ENCODE assay signal across 17 cellular contexts in genomic region chr7:127782075-127782474, GRCh38.
DNase-seq lines count a peak whose midpoint lies in the region; FAIRE-seq and TF ChIP-seq lines count a peak whose summit lies in the region.
"Had no signal": no experiment of that assay in that cellular context is flagged by ENCODE, and none has a peak within 500 bp of the region (broad histone marks: within the 10 kb centered on the region; RNA-seq: fewer than 3 reads in every experiment).

No MANE protein-coding gene starts in this region.

- no peaks in the 10 kb centered on the region; a peak in 2 of 22 replicates for H3K9me3 ChIP-seq in BLaER1 treated with 17β-estradiol and CSF1 and Interleukin-3, amounts not matched to agents 10 nM and 100 nM (replicated peaks in 1 of 11)
- H3K9me3 ChIP-seq in H9 (ENCODE audit: control insufficient read depth, low read depth, low read length): no peaks in the 10 kb centered on the region
- H3K9me3 ChIP-seq: Peyer's patch, thoracic aorta had no signal

- H3K4me3 ChIP-seq in BLaER1 treated with 17β-estradiol and CSF1 and Interleukin-3, amounts not matched to agents 10 nM and 100 nM: peak overlapping the region in 2 of 10 experiments; percentile 33 to 39; a peak in 2 of 20 replicates
- H3K4me3 ChIP-seq: Peyer's patch, thoracic aorta had no signal

- peak overlapping the region in 2 of 3 experiments; percentile 4 to 59; a peak in 3 of 7 replicates for H3K27ac Mint-ChIP-seq in H9
- H3K27ac Mint-ChIP-seq in endothelial cell (ENCODE audit: unreplicated experiment): peak overlapping the region; percentile 38

- no peak overlapping the region for H2AK5ac ChIP-seq in H9 (ENCODE audit: insufficient read length, low read length)

- H3K79me2 ChIP-seq in H9 (ENCODE audit: insufficient read depth, low read length): no peaks in the 10 kb centered on the region; the same call in 1 of the 2 replicates

- no peak overlapping the region for H2BK20ac ChIP-seq in H9 (ENCODE audit: low read depth, low read length, poor library complexity, severe bottlenecking)

- H3K4me3 Mint-ChIP-seq in H9 (no peak overlapping the region), endothelial cell (ENCODE audit: unreplicated experiment) (no peak overlapping the region)

- H2BK5ac ChIP-seq in H9 (ENCODE audit: insufficient read length, low read length): no peak overlapping the region

- H3T11ph ChIP-seq in H9 (ENCODE audit: low read length): no peak overlapping the region

- no peak overlapping the region for H3K18ac ChIP-seq in H9 (ENCODE audit: insufficient read length, low read depth, low read length)

- no peaks in the 10 kb centered on the region for H3K23me2 ChIP-seq in H9 (ENCODE audit: insufficient read length, low read depth, low read length, poor library complexity, severe bottlenecking)

- no peak overlapping the region for H2BK120ac ChIP-seq in H9 (ENCODE audit: low read depth, low read length, poor library complexity, severe bottlenecking)

- H3K4me1 ChIP-seq in BLaER1 treated with 17β-estradiol and CSF1 and Interleukin-3, amounts not matched to agents 10 nM and 100 nM: peaks cover 23 to 69% (median 41%) of the 10 kb centered on the region in 10 experiments
- H3K4me1 ChIP-seq in H9 (ENCODE audit: insufficient read depth, low read length): peaks cover 2% of the 10 kb centered on the region; the same call in 1 of the 2 replicates
- H3K4me1 ChIP-seq: Peyer's patch had no signal

- no peak overlapping the region for H3K4ac ChIP-seq in H9 (ENCODE audit: low read depth, low read length)

- H2BK15ac ChIP-seq in H9 (ENCODE audit: low read depth, low read length): no peak overlapping the region

- no peak overlapping the region for H3K23ac ChIP-seq in H9 (ENCODE audit: insufficient read length, low read depth, low read length)

- peak overlapping the region in 6 of 11 experiments; percentile 15 to 50 (median 38); a peak in 8 of 22 replicates for H3K9ac ChIP-seq in BLaER1 treated with 17β-estradiol and CSF1 and Interleukin-3, amounts not matched to agents 10 nM and 100 nM
- H3K9ac ChIP-seq in H9 (ENCODE audit: extremely low read depth, insufficient read length, low read length): no peak overlapping the region

- H3K36me3 Mint-ChIP-seq in H9 (ENCODE audit: insufficient read depth in 1 of 3, low read depth in 3 of 3): peaks cover 0 to 8% (median 4%) of the 10 kb centered on the region in 3 experiments; a peak in 3 of 7 replicates
- peaks cover 4% of the 10 kb centered on the region for H3K36me3 Mint-ChIP-seq in endothelial cell (ENCODE audit: low read depth, unreplicated experiment)

- no peak overlapping the region for H4K91ac ChIP-seq in H9 (ENCODE audit: insufficient read length, low read depth, low read length)

- peak overlapping the region; percentile 20 to 94 (median 86) for H3K4me2 ChIP-seq in BLaER1 treated with 17β-estradiol and CSF1 and Interleukin-3, amounts not matched to agents 10 nM and 100 nM
- no peak overlapping the region for H3K4me2 ChIP-seq in H9 (ENCODE audit: insufficient read depth, insufficient read length, low read length)

- H3K79me1 ChIP-seq in H9 (ENCODE audit: insufficient read depth, low read depth, low read length, poor library complexity, severe bottlenecking): no peaks in the 10 kb centered on the region

- H3K27ac ChIP-seq in BLaER1 treated with 17β-estradiol and CSF1 and Interleukin-3, amounts not matched to agents 10 nM and 100 nM: peak overlapping the region in 9 of 11 experiments; percentile 0 to 77 (median 69); a peak in 17 of 22 replicates
- H3K27ac ChIP-seq in H9 (ENCODE audit: insufficient read length, low read depth, low read length): no peak overlapping the region
- H3K27ac ChIP-seq: Peyer's patch, thoracic aorta had no signal

- no peak overlapping the region for H3K56ac ChIP-seq in H9 (ENCODE audit: insufficient read length, low read depth, low read length)

- H4K20me1 ChIP-seq in BLaER1 treated with 17β-estradiol and CSF1 and Interleukin-3, amounts not matched to agents 10 nM and 100 nM: peaks cover 9 to 88% (median 59%) of the 10 kb centered on the region in 11 experiments; a peak in 15 of 22 replicates
- no peaks in the 10 kb centered on the region for H4K20me1 ChIP-seq in H9 (ENCODE audit: control insufficient read depth, insufficient read depth, insufficient read length)

- DNase-seq in H9: no peak
- peak; percentile 62 for DNase-seq in OCI-M1 (lab: John Stamatoyannopoulos, UW)
- DNase-seq in endothelial cell (ENCODE audit: low spot score): no peak
- no peak for DNase-seq in NCI-H345 (lab: John Stamatoyannopoulos, UW)
- no peak for DNase-seq in stimulated activated CD4-positive, alpha-beta T cell treated with anti-CD3 and anti-CD28 coated beads, Interleukin-4, amount 100 ng/mL, for 24 hours
- no peak for DNase-seq in NCI-H2227 treated with DMSO at 0.1 percent for 48 hours (lab: John Stamatoyannopoulos, UW)
- no peak for DNase-seq in frontal cortex (ENCODE audit: low spot score in 2 of 2)
- DNase-seq: activated CD4-positive, alpha-beta T cell treated with anti-CD3 and anti-CD28 coated beads, Interleukin-2, amount 50 U/mL, for 48 hours; activated naive CD4-positive, alpha-beta T cell; anterior cingulate cortex; COR-L47; KG1; NCI-H748 treated with DMSO at 0.1 percent for 48 hours; Peyer's patch; right cardiac atrium had no signal

- no peak for FAIRE-seq in frontal cortex (lab: Jason Lieb, UNC)

- TF ChIP-seq CTCF in H9 (conservative IDR thresholded peaks at IDR 0.05) (no peak), endothelial cell (IDR thresholded peaks at IDR 0.05; ENCODE audit: unreplicated experiment) (no peak)

- no peak overlapping the region for H2BK12ac ChIP-seq in H9 (ENCODE audit: insufficient read length, low read depth, low read length)

- no peak overlapping the region for H2AFZ ChIP-seq in H9 (ENCODE audit: low read length)

- H4K5ac ChIP-seq in H9 (ENCODE audit: insufficient read length, low read depth, low read length): no peak overlapping the region

- H3K27me3 Mint-ChIP-seq in H9 (ENCODE audit: low read depth) (no peaks in the 10 kb centered on the region; the same call in 1 of the 2 replicates), endothelial cell (ENCODE audit: unreplicated experiment) (peaks cover 4% of the 10 kb centered on the region)

- H3K36me3 ChIP-seq in BLaER1 treated with 17β-estradiol and CSF1 and Interleukin-3, amounts not matched to agents 10 nM and 100 nM: peaks cover 6 to 48% (median 18%) of the 10 kb centered on the region in 11 experiments; a peak in 19 of 22 replicates
- H3K36me3 ChIP-seq: Peyer's patch, thoracic aorta had no signal

- H3K4me1 Mint-ChIP-seq in H9: peaks cover 34 to 42% of the 10 kb centered on the region in 2 experiments
- peaks cover 80% of the 10 kb centered on the region for H3K4me1 Mint-ChIP-seq in endothelial cell (ENCODE audit: unreplicated experiment)

- no peaks in the 10 kb centered on the region for H3K27me3 ChIP-seq in BLaER1 treated with 17β-estradiol and CSF1 and Interleukin-3, amounts not matched to agents 10 nM and 100 nM
- no peaks in the 10 kb centered on the region for H3K27me3 ChIP-seq in H9 (ENCODE audit: insufficient read depth, low read length)
- H3K27me3 ChIP-seq: Peyer's patch had no signal

- H3K14ac ChIP-seq in H9 (ENCODE audit: insufficient read depth, low read length): no peak overlapping the region

- H4K8ac ChIP-seq in H9 (replicated peaks; ENCODE audit: insufficient read length, low read depth, low read length): no peak overlapping the region

- no peaks in the 10 kb centered on the region for H3K9me3 Mint-ChIP-seq in H9
- H3K9me3 Mint-ChIP-seq in endothelial cell (ENCODE audit: unreplicated experiment): no peaks in the 10 kb centered on the region
